6 cellular contexts compared by ENCODE assay signal in genomic region chr10:15759265-15759664, GRCh38. TPM values are rescaled to one million over a fixed set of nuclear protein-coding genes. Genes with fewer than 3 reads are reported as not detected.
"Had no signal": no experiment of that assay in that cellular context is flagged by ENCODE, and none has a peak within 500 bp of the region (broad histone marks: within the 10 kb centered on the region; RNA-seq: fewer than 3 reads in every experiment).

No MANE protein-coding gene starts in this region.

- H3K4me2 ChIP-seq: GM23338 had no signal

- H3K4me1 Mint-ChIP-seq: GM23338, H9 had no signal

- DNase-seq: H9, HCEC 1CT, IMR-90 had no signal

- H3K27ac Mint-ChIP-seq: GM23338, H9 had no signal

- H2AFZ ChIP-seq: GM23338 had no signal

- H3K4me3 ChIP-seq: GM23338 had no signal

- ATAC-seq: GM23338 had no signal

- H3K4me3 Mint-ChIP-seq: GM23338, H9 had no signal

RNA-seq across cellular contexts. Expression of gene ITGA8, which starts 39.5 kb away (rescaled TPM):
- total RNA-seq: GM23338, H1, H9, HT-29 had no signal
- polyA plus RNA-seq: GM23338, H1 had no signal
